ENCODE assay signal across 19 cellular contexts in the genomic region with DNA sequence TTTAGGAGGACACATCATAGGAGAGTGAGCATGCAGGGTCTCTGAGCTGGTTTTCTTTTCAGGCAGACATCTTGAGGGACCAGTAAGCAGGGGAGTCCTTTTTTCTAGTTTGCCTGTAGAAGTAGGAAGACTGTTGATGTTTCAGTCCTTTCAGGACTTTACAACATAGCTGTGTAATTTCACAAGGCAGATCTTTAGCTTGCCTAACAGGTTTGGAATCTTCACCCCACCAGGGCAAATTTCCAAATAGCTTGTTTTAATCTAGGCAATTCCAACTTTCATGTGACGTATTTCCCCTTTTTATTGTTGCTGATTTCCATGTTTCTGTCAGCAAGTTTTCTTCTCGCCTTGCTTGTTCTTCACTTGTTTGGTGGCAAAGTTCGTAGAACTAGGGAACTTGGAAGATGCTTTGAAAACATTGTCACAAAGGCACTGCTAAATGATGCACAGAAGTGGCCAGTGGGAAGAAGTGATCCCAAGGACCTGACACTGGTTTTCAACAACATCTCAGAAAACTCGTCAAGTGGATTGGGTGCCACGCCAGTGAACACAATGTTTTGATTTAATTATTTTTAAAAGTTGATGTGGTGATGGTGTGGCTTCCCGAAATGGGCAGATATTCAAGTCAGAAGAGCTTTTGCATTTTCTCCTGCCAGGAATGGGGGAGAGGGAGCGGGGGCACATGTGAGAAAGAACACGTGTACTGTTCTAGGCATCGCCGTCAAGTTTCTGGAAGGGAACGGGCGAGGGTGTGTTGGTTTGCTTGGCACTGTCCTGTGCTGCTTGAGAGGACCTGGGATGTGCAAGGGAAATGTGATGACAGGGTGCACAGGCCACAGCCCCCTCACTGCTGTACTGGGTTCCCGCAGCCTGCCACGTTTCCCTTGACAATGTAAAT.
"Had no signal": no experiment of that assay in that cellular context is flagged by ENCODE, and none has a peak within 500 bp of the region (broad histone marks: within the 10 kb centered on the region; RNA-seq: fewer than 3 reads in every experiment).

No MANE protein-coding gene starts in this region.

- H3K27ac ChIP-seq: breast epithelium, gastrocnemius medialis, neural progenitor cell, psoas muscle, spleen, upper lobe of right lung had no signal

- H3K36me3 ChIP-seq: breast epithelium, esophagus squamous epithelium, gastrocnemius medialis, neural progenitor cell, spleen, upper lobe of right lung had no signal

- H3K9me3 ChIP-seq: breast epithelium, esophagus squamous epithelium, gastrocnemius medialis, mucosa of descending colon, psoas muscle, upper lobe of right lung had no signal

- H3K4me3 ChIP-seq: breast epithelium, esophagus squamous epithelium, gastrocnemius medialis, mucosa of descending colon, neural progenitor cell, psoas muscle, spleen, upper lobe of right lung had no signal

- ATAC-seq: activated T-cell treated with anti-CD3 and anti-CD28 coated beads, Interleukin-2, amount 50 U/mL, for 72 hours; gastrocnemius medialis; left colon; mucosa of descending colon; psoas muscle; sciatic nerve; stimulated activated memory B cell treated with anti-CD40 and anti-IgM and Interleukin-4, amounts not matched to agents 10 μg/mL and 1 μg/mL and 100 μg/mL, for 72 hours; upper lobe of right lung had no signal

- H3K27me3 ChIP-seq: breast epithelium, esophagus squamous epithelium, gastrocnemius medialis, neural progenitor cell, spleen, upper lobe of right lung had no signal

- H3K9ac ChIP-seq: neural progenitor cell had no signal

- H3K4me1 ChIP-seq: breast epithelium, gastrocnemius medialis, neural progenitor cell, psoas muscle, spleen, upper lobe of right lung had no signal

- H3K4me2 ChIP-seq: neural progenitor cell had no signal

- H2AFZ ChIP-seq: neural progenitor cell had no signal

- DNase-seq: activated CD4-positive, alpha-beta T cell treated with anti-CD3 and anti-CD28 coated beads, Interleukin-2, amount 50 U/mL, for 4 hours; activated effector memory CD4-positive, alpha-beta T cell treated with anti-CD3 and anti-CD28 coated beads, Interleukin-2, amount 50 U/mL, for 16 hours; activated naive CD4-positive, alpha-beta T cell treated with anti-CD3 and anti-CD28 coated beads, Interleukin-2, amount 50 U/mL, for 16 hours; activated T-cell treated with anti-CD3 and anti-CD28 coated beads, Interleukin-2, amount 50 U/mL, for 72 hours; dermis blood vessel endothelial cell; effector memory CD4-positive, alpha-beta T cell; esophagus squamous epithelium; gastrocnemius medialis; left colon; mucosa of descending colon; naive B cell; psoas muscle; spleen; stimulated activated CD4-positive, alpha-beta T cell treated with anti-CD3 and anti-CD28 coated beads, Interleukin-4, amount 100 ng/mL, for 4 hours; upper lobe of right lung had no signal
